Comparison of ENCODE assay signal across 9 cellular contexts in genomic region chr3:178518660-178519396, GRCh38. TPM values are rescaled to one million over a fixed set of nuclear protein-coding genes. Genes with fewer than 3 reads are reported as not detected.
DNase-seq lines count a peak whose midpoint lies in the region; ATAC-seq and TF ChIP-seq lines count a peak whose summit lies in the region.
"Had no signal": no experiment of that assay in that cellular context is flagged by ENCODE, and none has a peak within 500 bp of the region (broad histone marks: within the 10 kb centered on the region; RNA-seq: fewer than 3 reads in every experiment).

No MANE protein-coding gene starts in this region.

- no peaks in the 10 kb centered on the region for H3K79me2 ChIP-seq in hepatocyte

- H3K36me3 ChIP-seq in uterus, result no peaks in the 10 kb centered on the region
- H3K36me3 ChIP-seq in hepatocyte (replicated peaks; ENCODE audit: insufficient read depth, low read depth), result no peaks in the 10 kb centered on the region

- intact Hi-C loops in uterus (cut with DNase I; ENCODE audit: low total_unique reads), result no loop called here

- H4K20me1 ChIP-seq in hepatocyte (ENCODE audit: insufficient read depth, poor library complexity, severe bottlenecking), result no peaks in the 10 kb centered on the region

- H3K27ac ChIP-seq in foreskin keratinocyte (no peak overlapping the region), uterus (no peak overlapping the region), hepatocyte (no peak overlapping the region)

- DNase-seq in foreskin keratinocyte, result peak in 1 of 2 donors; percentile 24
- DNase-seq in stimulated activated naive CD4-positive, alpha-beta T cell (lab: John Stamatoyannopoulos, UW), result no peak
- no peak for DNase-seq in uterus
- DNase-seq in COLO829 (ENCODE audit: low spot score), result no peak
- no peak for DNase-seq in hepatocyte (ENCODE audit: low spot score)
- DNase-seq: activated CD4-positive, alpha-beta T cell treated with anti-CD3 and anti-CD28 coated beads, Interleukin-2, amount 50 U/mL, for 4 hours had no signal

- no peak overlapping the region for H3K4me2 ChIP-seq in hepatocyte

- WGBS in hepatocyte (ENCODE audit: low lambda C conversion rate, missing lambda C conversion rate), result 78% methylated on average over 6 of the region's 6 CpGs

- H3K4me1 ChIP-seq in foreskin keratinocyte, result peaks cover 4% of the 10 kb centered on the region
- H3K4me1 ChIP-seq in uterus, result no peaks in the 10 kb centered on the region
- no peaks in the 10 kb centered on the region for H3K4me1 ChIP-seq in hepatocyte (ENCODE audit: insufficient read depth)

- no peak for TF ChIP-seq POLR2A in uterus (IDR thresholded peaks at IDR 0.05)

- no peaks in the 10 kb centered on the region for H3K27me3 ChIP-seq in foreskin keratinocyte
- H3K27me3 ChIP-seq in uterus, result no peaks in the 10 kb centered on the region
- H3K27me3 ChIP-seq in hepatocyte, result peaks cover 3% of the 10 kb centered on the region

- H3K4me3 ChIP-seq in uterus (no peak overlapping the region), hepatocyte (no peak overlapping the region)

- H2AFZ ChIP-seq in hepatocyte, result no peak overlapping the region

- no peaks in the 10 kb centered on the region for H3K9me2 ChIP-seq in hepatocyte (replicated peaks; ENCODE audit: insufficient read depth)

- ATAC-seq in GM18858 (IDR thresholded peaks at IDR 0.05; ENCODE audit: unreplicated experiment), result peak; percentile 85
- peak; percentile 81 for ATAC-seq in GM21717 (IDR thresholded peaks at IDR 0.05; ENCODE audit: unreplicated experiment)
- peak; percentile 84 for ATAC-seq in HG03439 (IDR thresholded peaks at IDR 0.05; ENCODE audit: unreplicated experiment)
- peak; percentile 86 for ATAC-seq in foreskin keratinocyte

- H3K9me3 ChIP-seq in uterus (no peaks in the 10 kb centered on the region), hepatocyte (ENCODE audit: low read depth) (no peaks in the 10 kb centered on the region)

- TF ChIP-seq CTCF in foreskin keratinocyte (conservative IDR thresholded peaks at IDR 0.05), result no peak
- no peak for TF ChIP-seq CTCF in uterus (IDR thresholded peaks at IDR 0.05)
- TF ChIP-seq CTCF in hepatocyte (IDR thresholded peaks at IDR 0.05; ENCODE audit: poor library complexity), result no peak

RNA-seq across cellular contexts. Expression of gene KCNMB2, which starts 17.4 kb away (rescaled TPM):
- total RNA-seq in foreskin keratinocyte (not detected in 2 replicates), uterus (10 to 100 TPM in 1 of 4 donors, 1 to 10 TPM in 1, under 1 TPM in 2; 0.29 to 12.7 (median 1.4) TPM), hepatocyte (0.52 and 2.4 TPM in 2 replicates)
- polyA plus RNA-seq in foreskin keratinocyte (not detected in 2 replicates), hepatocyte (not detected in 2 replicates)
